ENCODE assay signal across 9 cellular contexts in genomic region chr2:159010340-159010739, GRCh38. TPM values are rescaled to one million over a fixed set of nuclear protein-coding genes. Genes with fewer than 3 reads are reported as not detected.
A peak's percentile ranks its signal among the peaks of the same experiment; 100 is the strongest.
DNase-seq lines count a peak whose midpoint lies in the region; ATAC-seq and TF ChIP-seq lines count a peak whose summit lies in the region.
"Had no signal": no experiment of that assay in that cellular context is flagged by ENCODE, and none has a peak within 500 bp of the region (broad histone marks: within the 10 kb centered on the region; RNA-seq: fewer than 3 reads in every experiment).

No MANE protein-coding gene starts in this region.

- peaks cover 0 to 1% (median 0%) of the 10 kb centered on the region in 4 donors for H3K9me3 ChIP-seq in sigmoid colon

- TF ChIP-seq EP300 in sigmoid colon (IDR thresholded peaks at IDR 0.05): no peak

- no peak for TF ChIP-seq POLR2A in sigmoid colon (IDR thresholded peaks at IDR 0.05)

- TF ChIP-seq CTCF in omental fat pad (IDR thresholded peaks at IDR 0.05) (no peak), sigmoid colon (IDR thresholded peaks at IDR 0.05) (no peak)

- H3K4me3 ChIP-seq in sigmoid colon: no peak overlapping the region

- intact Hi-C loops in sigmoid colon (cut with DNase I): loop anchor here (5.0 kb wide), 1 partner anchor 42 kb away; no protein-coding TSS in a partner anchor

- 78 to 81% methylated on average over 5 of the region's 5 CpGs for WGBS in sigmoid colon, 2 donors

- DNase-seq in GM04503 (ENCODE audit: low read depth) (peak; percentile 55), NCI-H69 (lab: John Stamatoyannopoulos, UW) (peak; percentile 5), dedifferentiated amniotic fluid mesenchymal stem cell (ENCODE audit: extremely low spot score) (peak; percentile 59), omental fat pad (ENCODE audit: low spot score) (no peak), anterior cingulate cortex (lab: John Stamatoyannopoulos, UW) (no peak), sigmoid colon (no peak)
- DNase-seq: GDM1, NCI-H2227 treated with DMSO at 0.1 percent for 48 hours had no signal

- ATAC-seq in omental fat pad (ENCODE audit: low FRiP score) (peak; percentile 79), HG03457 (IDR thresholded peaks at IDR 0.05; ENCODE audit: unreplicated experiment) (no peak)

- peak overlapping the region in 1 of 4 donors; percentile 26 for H3K27ac ChIP-seq in sigmoid colon

- peaks cover 0 to 32% (median 19%) of the 10 kb centered on the region in 4 donors for H3K4me1 ChIP-seq in sigmoid colon

- H3K36me3 ChIP-seq in sigmoid colon: no peaks in the 10 kb centered on the region

- H3K27me3 ChIP-seq in sigmoid colon: no peaks in the 10 kb centered on the region

RNA-seq across cellular contexts. Expression of gene TANC1, which starts 41.9 kb away (rescaled TPM):
- 10 to 100 TPM; 26.4 to 72.5 (median 34.9) TPM for total RNA-seq in omental fat pad
- 10 to 100 TPM; 47.0 to 74.5 (median 56.9) TPM for total RNA-seq in sigmoid colon
- polyA plus RNA-seq in sigmoid colon: 10 to 100 TPM in 1 of 3 donors, 1 to 10 TPM in 2; 3.6 to 13.4 (median 5.3) TPM

Comparison
In these comparisons a context has a peak if more than half of its experiments do, and no peak if none do; other contexts are left out.
1. DNase-seq: peak in GM04503 (single experiment), NCI-H69 (single experiment) and dedifferentiated amniotic fluid mesenchymal stem cell (single experiment); none in omental fat pad (single experiment), anterior cingulate cortex (0 of 58) and sigmoid colon (single experiment).